ENCODE assay signal across 2 cellular contexts in the genomic region with DNA sequence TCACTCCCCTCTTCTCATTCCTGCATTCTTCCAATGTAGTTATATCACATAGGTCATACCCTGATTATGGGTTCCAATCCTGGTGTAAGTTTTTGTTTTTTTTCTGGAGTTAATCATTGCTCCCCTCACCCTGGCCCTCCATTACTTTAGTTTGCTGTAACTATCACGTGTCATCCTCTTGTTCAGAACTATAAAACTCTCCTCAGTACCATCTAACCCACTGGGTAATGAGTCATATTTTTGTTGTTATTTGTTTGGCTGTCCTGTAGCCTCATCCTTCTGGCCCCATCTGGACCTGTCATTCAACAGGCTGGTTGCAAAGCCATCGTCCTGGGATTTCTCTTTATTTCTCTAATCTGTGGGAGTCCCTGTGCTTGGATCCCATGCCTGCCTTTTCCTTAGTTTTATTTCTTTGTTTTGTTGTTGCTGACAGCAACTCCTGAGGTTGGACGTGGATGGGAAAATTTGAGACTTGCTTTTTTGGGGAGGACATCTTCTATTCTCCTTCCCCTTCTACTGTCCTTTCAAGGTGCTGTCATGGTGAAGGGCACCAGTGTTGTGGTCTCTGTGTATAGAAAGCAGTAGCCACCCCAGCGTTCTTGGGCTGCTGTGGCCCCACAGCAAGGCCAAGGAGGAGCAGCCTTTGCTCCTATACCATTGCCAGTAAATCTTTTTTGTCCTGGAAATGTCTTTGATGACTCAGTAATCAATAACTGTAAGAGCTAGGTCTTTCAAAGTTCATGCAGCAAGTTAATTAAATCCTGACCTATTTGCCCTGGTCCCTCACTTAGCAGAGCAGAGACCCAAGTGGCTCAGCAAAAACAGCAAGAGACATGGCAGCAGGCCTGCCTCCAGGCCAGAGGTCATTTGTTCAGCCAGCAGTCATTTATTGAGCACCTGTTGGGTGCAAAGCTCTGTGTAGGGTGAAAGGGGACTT.
TF ChIP-seq lines count a peak whose summit lies in the region.

No MANE protein-coding gene starts in this region.

TF ChIP-seq in GM23338, 12 proteins besides CTCF, POLR2A, EP300 and RAD21 (continued from another document):
- TF ChIP-seq, protein P1, sequence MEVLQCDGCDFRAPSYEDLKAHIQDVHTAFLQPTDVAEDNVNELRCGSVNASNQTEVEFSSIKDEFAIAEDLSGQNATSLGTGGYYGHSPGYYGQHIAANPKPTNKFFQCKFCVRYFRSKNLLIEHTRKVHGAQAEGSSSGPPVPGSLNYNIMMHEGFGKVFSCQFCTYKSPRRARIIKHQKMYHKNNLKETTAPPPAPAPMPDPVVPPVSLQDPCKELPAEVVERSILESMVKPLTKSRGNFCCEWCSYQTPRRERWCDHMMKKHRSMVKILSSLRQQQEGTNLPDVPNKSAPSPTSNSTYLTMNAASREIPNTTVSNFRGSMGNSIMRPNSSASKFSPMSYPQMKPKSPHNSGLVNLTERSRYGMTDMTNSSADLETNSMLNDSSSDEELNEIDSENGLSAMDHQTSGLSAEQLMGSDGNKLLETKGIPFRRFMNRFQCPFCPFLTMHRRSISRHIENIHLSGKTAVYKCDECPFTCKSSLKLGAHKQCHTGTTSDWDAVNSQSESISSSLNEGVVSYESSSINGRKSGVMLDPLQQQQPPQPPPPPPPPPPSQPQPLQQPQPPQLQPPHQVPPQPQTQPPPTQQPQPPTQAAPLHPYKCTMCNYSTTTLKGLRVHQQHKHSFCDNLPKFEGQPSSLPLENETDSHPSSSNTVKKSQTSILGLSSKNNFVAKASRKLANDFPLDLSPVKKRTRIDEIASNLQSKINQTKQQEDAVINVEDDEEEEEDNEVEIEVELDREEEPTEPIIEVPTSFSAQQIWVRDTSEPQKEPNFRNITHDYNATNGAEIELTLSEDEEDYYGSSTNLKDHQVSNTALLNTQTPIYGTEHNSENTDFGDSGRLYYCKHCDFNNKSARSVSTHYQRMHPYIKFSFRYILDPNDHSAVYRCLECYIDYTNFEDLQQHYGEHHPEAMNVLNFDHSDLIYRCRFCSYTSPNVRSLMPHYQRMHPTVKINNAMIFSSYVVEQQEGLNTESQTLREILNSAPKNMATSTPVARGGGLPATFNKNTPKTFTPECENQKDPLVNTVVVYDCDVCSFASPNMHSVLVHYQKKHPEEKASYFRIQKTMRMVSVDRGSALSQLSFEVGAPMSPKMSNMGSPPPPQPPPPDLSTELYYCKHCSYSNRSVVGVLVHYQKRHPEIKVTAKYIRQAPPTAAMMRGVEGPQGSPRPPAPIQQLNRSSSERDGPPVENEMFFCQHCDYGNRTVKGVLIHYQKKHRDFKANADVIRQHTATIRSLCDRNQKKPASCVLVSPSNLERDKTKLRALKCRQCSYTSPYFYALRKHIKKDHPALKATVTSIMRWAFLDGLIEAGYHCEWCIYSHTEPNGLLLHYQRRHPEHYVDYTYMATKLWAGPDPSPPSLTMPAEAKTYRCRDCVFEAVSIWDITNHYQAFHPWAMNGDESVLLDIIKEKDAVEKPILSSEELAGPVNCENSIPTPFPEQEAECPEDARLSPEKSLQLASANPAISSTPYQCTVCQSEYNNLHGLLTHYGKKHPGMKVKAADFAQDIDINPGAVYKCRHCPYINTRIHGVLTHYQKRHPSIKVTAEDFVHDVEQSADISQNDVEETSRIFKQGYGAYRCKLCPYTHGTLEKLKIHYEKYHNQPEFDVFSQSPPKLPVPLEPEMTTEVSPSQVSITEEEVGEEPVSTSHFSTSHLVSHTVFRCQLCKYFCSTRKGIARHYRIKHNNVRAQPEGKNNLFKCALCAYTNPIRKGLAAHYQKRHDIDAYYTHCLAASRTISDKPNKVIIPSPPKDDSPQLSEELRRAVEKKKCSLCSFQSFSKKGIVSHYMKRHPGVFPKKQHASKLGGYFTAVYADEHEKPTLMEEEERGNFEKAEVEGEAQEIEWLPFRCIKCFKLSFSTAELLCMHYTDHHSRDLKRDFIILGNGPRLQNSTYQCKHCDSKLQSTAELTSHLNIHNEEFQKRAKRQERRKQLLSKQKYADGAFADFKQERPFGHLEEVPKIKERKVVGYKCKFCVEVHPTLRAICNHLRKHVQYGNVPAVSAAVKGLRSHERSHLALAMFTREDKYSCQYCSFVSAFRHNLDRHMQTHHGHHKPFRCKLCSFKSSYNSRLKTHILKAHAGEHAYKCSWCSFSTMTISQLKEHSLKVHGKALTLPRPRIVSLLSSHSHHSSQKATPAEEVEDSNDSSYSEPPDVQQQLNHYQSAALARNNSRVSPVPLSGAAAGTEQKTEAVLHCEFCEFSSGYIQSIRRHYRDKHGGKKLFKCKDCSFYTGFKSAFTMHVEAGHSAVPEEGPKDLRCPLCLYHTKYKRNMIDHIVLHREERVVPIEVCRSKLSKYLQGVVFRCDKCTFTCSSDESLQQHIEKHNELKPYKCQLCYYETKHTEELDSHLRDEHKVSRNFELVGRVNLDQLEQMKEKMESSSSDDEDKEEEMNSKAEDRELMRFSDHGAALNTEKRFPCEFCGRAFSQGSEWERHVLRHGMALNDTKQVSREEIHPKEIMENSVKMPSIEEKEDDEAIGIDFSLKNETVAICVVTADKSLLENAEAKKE (CRISPR knock-in tag; IDR thresholded peaks at IDR 0.05) = no peak

TF ChIP-seq in HepG2, 621 proteins besides CTCF, POLR2A, EP300 and RAD21 (continued from another document and continues in another):
- TF ChIP-seq ZNF570 (CRISPR knock-in tag; IDR thresholded peaks at IDR 0.05; ENCODE audit: borderline replicate concordance) = no peak
- peak; percentile 53; the same call in 1 of the 2 replicates for TF ChIP-seq KAT8 (CRISPR knock-in tag; IDR thresholded peaks at IDR 0.05)
- TF ChIP-seq, protein P2, sequence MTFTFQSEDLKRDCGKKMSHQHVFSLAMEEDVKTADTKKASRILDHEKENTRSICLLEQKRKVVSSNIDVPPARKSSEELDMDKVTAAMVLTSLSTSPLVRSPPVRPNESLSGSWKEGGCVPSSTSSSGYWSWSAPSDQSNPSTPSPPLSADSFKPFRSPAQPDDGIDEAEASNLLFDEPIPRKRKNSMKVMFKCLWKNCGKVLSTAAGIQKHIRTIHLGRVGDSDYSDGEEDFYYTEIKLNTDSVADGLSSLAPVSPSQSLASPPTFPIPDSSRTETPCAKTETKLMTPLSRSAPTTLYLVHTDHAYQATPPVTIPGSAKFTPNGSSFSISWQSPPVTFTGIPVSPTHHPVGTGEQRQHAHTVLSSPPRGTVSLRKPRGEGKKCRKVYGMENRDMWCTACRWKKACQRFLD (CRISPR knock-in tag; IDR thresholded peaks at IDR 0.05; ENCODE audit: borderline replicate concordance) = no peak
- TF ChIP-seq, protein P3, sequence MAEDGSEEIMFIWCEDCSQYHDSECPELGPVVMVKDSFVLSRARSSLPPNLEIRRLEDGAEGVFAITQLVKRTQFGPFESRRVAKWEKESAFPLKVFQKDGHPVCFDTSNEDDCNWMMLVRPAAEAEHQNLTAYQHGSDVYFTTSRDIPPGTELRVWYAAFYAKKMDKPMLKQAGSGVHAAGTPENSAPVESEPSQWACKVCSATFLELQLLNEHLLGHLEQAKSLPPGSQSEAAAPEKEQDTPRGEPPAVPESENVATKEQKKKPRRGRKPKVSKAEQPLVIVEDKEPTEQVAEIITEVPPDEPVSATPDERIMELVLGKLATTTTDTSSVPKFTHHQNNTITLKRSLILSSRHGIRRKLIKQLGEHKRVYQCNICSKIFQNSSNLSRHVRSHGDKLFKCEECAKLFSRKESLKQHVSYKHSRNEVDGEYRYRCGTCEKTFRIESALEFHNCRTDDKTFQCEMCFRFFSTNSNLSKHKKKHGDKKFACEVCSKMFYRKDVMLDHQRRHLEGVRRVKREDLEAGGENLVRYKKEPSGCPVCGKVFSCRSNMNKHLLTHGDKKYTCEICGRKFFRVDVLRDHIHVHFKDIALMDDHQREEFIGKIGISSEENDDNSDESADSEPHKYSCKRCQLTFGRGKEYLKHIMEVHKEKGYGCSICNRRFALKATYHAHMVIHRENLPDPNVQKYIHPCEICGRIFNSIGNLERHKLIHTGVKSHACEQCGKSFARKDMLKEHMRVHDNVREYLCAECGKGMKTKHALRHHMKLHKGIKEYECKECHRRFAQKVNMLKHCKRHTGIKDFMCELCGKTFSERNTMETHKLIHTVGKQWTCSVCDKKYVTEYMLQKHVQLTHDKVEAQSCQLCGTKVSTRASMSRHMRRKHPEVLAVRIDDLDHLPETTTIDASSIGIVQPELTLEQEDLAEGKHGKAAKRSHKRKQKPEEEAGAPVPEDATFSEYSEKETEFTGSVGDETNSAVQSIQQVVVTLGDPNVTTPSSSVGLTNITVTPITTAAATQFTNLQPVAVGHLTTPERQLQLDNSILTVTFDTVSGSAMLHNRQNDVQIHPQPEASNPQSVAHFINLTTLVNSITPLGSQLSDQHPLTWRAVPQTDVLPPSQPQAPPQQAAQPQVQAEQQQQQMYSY (CRISPR knock-in tag; IDR thresholded peaks at IDR 0.05) = peak; percentile 48; the same call in 1 of the 2 replicates
- no peak; the same call in 1 of the 2 replicates for TF ChIP-seq ZNF652 (CRISPR knock-in tag; IDR thresholded peaks at IDR 0.05; ENCODE audit: borderline replicate concordance, low read depth)
- TF ChIP-seq SKI (IDR thresholded peaks at IDR 0.05; ENCODE audit: partially characterized antibody) = no peak
- no peak for TF ChIP-seq KDM5A (IDR thresholded peaks at IDR 0.05; ENCODE audit: borderline replicate concordance, low read length)
- TF ChIP-seq ZFP36 (IDR thresholded peaks at IDR 0.05; ENCODE audit: borderline replicate concordance, low read depth, low read length, partially characterized antibody) = no peak
- peak; percentile 82 to 88 for TF ChIP-seq NR2F1 (CRISPR knock-in tag; IDR thresholded peaks at IDR 0.05)
- peak in 1 of 2 experiments; percentile 53; a peak in 1 of 4 replicates for TF ChIP-seq KLF16 (CRISPR knock-in tag; IDR thresholded peaks at IDR 0.05)
- TF ChIP-seq POGZ (CRISPR knock-in tag; IDR thresholded peaks at IDR 0.05) = peak; percentile 68
- TF ChIP-seq, protein P4, sequence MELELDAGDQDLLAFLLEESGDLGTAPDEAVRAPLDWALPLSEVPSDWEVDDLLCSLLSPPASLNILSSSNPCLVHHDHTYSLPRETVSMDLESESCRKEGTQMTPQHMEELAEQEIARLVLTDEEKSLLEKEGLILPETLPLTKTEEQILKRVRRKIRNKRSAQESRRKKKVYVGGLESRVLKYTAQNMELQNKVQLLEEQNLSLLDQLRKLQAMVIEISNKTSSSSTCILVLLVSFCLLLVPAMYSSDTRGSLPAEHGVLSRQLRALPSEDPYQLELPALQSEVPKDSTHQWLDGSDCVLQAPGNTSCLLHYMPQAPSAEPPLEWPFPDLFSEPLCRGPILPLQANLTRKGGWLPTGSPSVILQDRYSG (CRISPR knock-in tag; IDR thresholded peaks at IDR 0.05) = no peak
- peak; percentile 41; the same call in 1 of the 2 replicates for TF ChIP-seq ZNF556 (CRISPR knock-in tag; IDR thresholded peaks at IDR 0.05; ENCODE audit: borderline replicate concordance)
- 0 out of 2 replicates have a peak, but pooled peaks have one; percentile 64 for TF ChIP-seq ZNF775 (CRISPR knock-in tag; IDR thresholded peaks at IDR 0.05; ENCODE audit: borderline replicate concordance)
- peak; percentile 45 for TF ChIP-seq SAP130 (CRISPR knock-in tag; IDR thresholded peaks at IDR 0.05; ENCODE audit: low read depth)
- no peak for TF ChIP-seq U2AF1 (optimal IDR thresholded peaks at IDR 0.05; ENCODE audit: low read depth, low read length)
- 0 out of 2 replicates have a peak, but pooled peaks have one; percentile 31 for TF ChIP-seq MIER3 (CRISPR knock-in tag; IDR thresholded peaks at IDR 0.05; ENCODE audit: borderline replicate concordance)
- peak; percentile 63; the same call in 1 of the 2 replicates for TF ChIP-seq ARNTL (CRISPR knock-in tag; IDR thresholded peaks at IDR 0.05)
- no peak for TF ChIP-seq ZNF20 (CRISPR knock-in tag; IDR thresholded peaks at IDR 0.05)
- peak; percentile 90 for TF ChIP-seq MED1 (CRISPR knock-in tag; IDR thresholded peaks at IDR 0.05)
- TF ChIP-seq, protein P5, sequence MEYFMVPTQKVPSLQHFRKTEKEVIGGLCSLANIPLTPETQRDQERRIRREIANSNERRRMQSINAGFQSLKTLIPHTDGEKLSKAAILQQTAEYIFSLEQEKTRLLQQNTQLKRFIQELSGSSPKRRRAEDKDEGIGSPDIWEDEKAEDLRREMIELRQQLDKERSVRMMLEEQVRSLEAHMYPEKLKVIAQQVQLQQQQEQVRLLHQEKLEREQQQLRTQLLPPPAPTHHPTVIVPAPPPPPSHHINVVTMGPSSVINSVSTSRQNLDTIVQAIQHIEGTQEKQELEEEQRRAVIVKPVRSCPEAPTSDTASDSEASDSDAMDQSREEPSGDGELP (IDR thresholded peaks at IDR 0.05; ENCODE audit: borderline replicate concordance, low read depth) = peak; percentile 32; the same call in 1 of the 2 replicates
- no peak for TF ChIP-seq MEIS2 (CRISPR knock-in tag; IDR thresholded peaks at IDR 0.05)
- TF ChIP-seq, protein P6, sequence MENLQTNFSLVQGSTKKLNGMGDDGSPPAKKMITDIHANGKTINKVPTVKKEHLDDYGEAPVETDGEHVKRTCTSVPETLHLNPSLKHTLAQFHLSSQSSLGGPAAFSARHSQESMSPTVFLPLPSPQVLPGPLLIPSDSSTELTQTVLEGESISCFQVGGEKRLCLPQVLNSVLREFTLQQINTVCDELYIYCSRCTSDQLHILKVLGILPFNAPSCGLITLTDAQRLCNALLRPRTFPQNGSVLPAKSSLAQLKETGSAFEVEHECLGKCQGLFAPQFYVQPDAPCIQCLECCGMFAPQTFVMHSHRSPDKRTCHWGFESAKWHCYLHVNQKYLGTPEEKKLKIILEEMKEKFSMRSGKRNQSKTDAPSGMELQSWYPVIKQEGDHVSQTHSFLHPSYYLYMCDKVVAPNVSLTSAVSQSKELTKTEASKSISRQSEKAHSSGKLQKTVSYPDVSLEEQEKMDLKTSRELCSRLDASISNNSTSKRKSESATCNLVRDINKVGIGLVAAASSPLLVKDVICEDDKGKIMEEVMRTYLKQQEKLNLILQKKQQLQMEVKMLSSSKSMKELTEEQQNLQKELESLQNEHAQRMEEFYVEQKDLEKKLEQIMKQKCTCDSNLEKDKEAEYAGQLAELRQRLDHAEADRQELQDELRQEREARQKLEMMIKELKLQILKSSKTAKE (CRISPR knock-in tag; IDR thresholded peaks at IDR 0.05; ENCODE audit: borderline replicate concordance) = peak; percentile 66
- peak; percentile 91 for TF ChIP-seq NR2F2 (IDR thresholded peaks at IDR 0.05; ENCODE audit: borderline replicate concordance, low read depth)
- 0 out of 2 replicates have a peak, but pooled peaks have one; percentile 76 for TF ChIP-seq SMAD3 (CRISPR knock-in tag; IDR thresholded peaks at IDR 0.05)
- TF ChIP-seq CAMTA2 (CRISPR knock-in tag; IDR thresholded peaks at IDR 0.05; ENCODE audit: borderline replicate concordance) = no peak
- TF ChIP-seq GATAD2A (CRISPR knock-in tag; IDR thresholded peaks at IDR 0.05) = peak; percentile 95
- no peak for TF ChIP-seq CBX2 (IDR thresholded peaks at IDR 0.05; ENCODE audit: low read depth, low read length)
- TF ChIP-seq CBX2 (CRISPR knock-in tag; IDR thresholded peaks at IDR 0.05; ENCODE audit: low read depth) = no peak
- TF ChIP-seq ZFP1 (CRISPR knock-in tag; IDR thresholded peaks at IDR 0.05) = no peak
- peak; percentile 60; the same call in 1 of the 2 replicates for TF ChIP-seq THAP11 (CRISPR knock-in tag; IDR thresholded peaks at IDR 0.05)
- TF ChIP-seq ZNF329 (CRISPR knock-in tag; IDR thresholded peaks at IDR 0.05; ENCODE audit: low read depth) = no peak
- no peak for TF ChIP-seq ZNF205 (CRISPR knock-in tag; IDR thresholded peaks at IDR 0.05)
